ENCODE assay signal across 18 cellular contexts in the genomic region with DNA sequence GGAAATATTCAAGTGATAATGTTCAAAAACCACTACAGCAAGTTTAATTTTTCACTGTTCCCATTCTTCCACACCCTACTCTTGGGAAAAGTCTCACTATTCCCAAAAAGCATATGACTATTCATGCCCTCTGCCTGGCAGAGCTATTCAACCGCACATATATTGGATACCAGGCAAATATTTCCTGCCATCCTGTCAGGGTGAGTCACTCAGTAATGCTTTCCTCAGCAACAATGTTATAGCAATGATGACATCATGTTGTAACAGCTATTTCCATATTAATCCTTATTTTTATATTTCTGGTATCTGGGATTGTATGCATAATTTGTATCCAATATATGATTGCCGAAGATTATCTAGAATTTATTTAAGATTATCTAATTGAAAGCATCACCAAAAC.
A peak's percentile ranks its signal among the peaks of the same experiment; 100 is the strongest.
DNase-seq lines count a peak whose midpoint lies in the region; ATAC-seq, FAIRE-seq and TF ChIP-seq lines count a peak whose summit lies in the region.
"Had no signal": no experiment of that assay in that cellular context is flagged by ENCODE, and none has a peak within 500 bp of the region (broad histone marks: within the 10 kb centered on the region; RNA-seq: fewer than 3 reads in every experiment).

No MANE protein-coding gene starts in this region.

- peak overlapping the region; percentile 70 for H3K27ac Mint-ChIP-seq in astrocyte (ENCODE audit: unreplicated experiment)
- H3K27ac Mint-ChIP-seq in nephron progenitor cell, result no peak overlapping the region
- H3K27ac Mint-ChIP-seq: stimulated activated naive B cell treated with anti-CD40 and anti-IgM and Interleukin-4, amounts not matched to agents 10 μg/mL and 1 μg/mL and 100 μg/mL, for 72 hours had no signal

- no peak overlapping the region for H2AFZ ChIP-seq in astrocyte (ENCODE audit: low read depth, low read length)
- H2AFZ ChIP-seq: PC-9 had no signal

- H3K4me1 Mint-ChIP-seq in astrocyte (ENCODE audit: low read depth, unreplicated experiment), result peaks cover 1% of the 10 kb centered on the region
- H3K4me1 Mint-ChIP-seq in nephron progenitor cell, result no peaks in the 10 kb centered on the region
- H3K4me1 Mint-ChIP-seq: neural crest cell; stimulated activated naive B cell treated with anti-CD40 and anti-IgM and Interleukin-4, amounts not matched to agents 10 μg/mL and 1 μg/mL and 100 μg/mL, for 72 hours had no signal

- peak; percentile 52 for DNase-seq in A673 (ENCODE audit: low spot score)
- DNase-seq in HTR-8/SVneo (ENCODE audit: insufficient read length, low spot score), result peak; percentile 5
- peak; percentile 64 for DNase-seq in astrocyte (ENCODE audit: low read depth)
- DNase-seq in foreskin keratinocyte, result peak; percentile 32 to 73
- DNase-seq in nephron progenitor cell, result no peak
- no peak for DNase-seq in stimulated activated CD4-positive, alpha-beta T cell treated with anti-CD3 and anti-CD28 coated beads, Interleukin-2, amount 100 ng/mL, for 48 hours
- DNase-seq in activated T-cell treated with anti-CD3 and anti-CD28 coated beads for 4 hours, result no peak
- DNase-seq in left lobe of liver (ENCODE audit: low spot score), result no peak
- DNase-seq: activated naive CD4-positive, alpha-beta T cell treated with anti-CD3 and anti-CD28 coated beads, Interleukin-2, amount 50 U/mL, for 16 hours; Calu3; cerebellar nuclear complex; Kasumi-1; NCI-H1930; NCI-H526; PC-9; stimulated activated naive B cell treated with anti-CD40 and anti-IgM and Interleukin-4, amounts not matched to agents 10 μg/mL and 1 μg/mL and 100 μg/mL, for 72 hours had no signal

- no peaks in the 10 kb centered on the region for H3K4me1 ChIP-seq in A673 (ENCODE audit: insufficient read depth, low read length, poor library complexity, severe bottlenecking)
- peaks cover 10% of the 10 kb centered on the region for H3K4me1 ChIP-seq in astrocyte (ENCODE audit: insufficient read depth, low read length)
- peaks cover 2% of the 10 kb centered on the region for H3K4me1 ChIP-seq in foreskin keratinocyte

- no TSS peak for BruUV-seq in A673 (replicated peaks; lab: Mats Ljungman, UMichigan)

- H3K27me3 ChIP-seq in A673 (replicated peaks; ENCODE audit: insufficient read depth, low read depth, low read length, poor library complexity) (no peaks in the 10 kb centered on the region), astrocyte (ENCODE audit: insufficient read depth, low read length) (no peaks in the 10 kb centered on the region), foreskin keratinocyte (no peaks in the 10 kb centered on the region)

- H4K20me1 ChIP-seq in astrocyte (ENCODE audit: insufficient read depth, low read length), result no peaks in the 10 kb centered on the region

- H3K4me3 Mint-ChIP-seq in astrocyte (ENCODE audit: unreplicated experiment), result no peak overlapping the region
- H3K4me3 Mint-ChIP-seq in nephron progenitor cell, result no peak overlapping the region
- H3K4me3 Mint-ChIP-seq: neural crest cell; stimulated activated naive B cell treated with anti-CD40 and anti-IgM and Interleukin-4, amounts not matched to agents 10 μg/mL and 1 μg/mL and 100 μg/mL, for 72 hours had no signal

- no peak overlapping the region for H3K4me2 ChIP-seq in astrocyte (ENCODE audit: low read length)
- H3K4me2 ChIP-seq: PC-9 had no signal

- H3K9me3 ChIP-seq in A673 (ENCODE audit: low read depth, low read length, poor library complexity, severe bottlenecking) (no peaks in the 10 kb centered on the region), astrocyte (ENCODE audit: insufficient read depth, low read depth, low read length) (no peaks in the 10 kb centered on the region)

- intact Hi-C loops in A673 (cut with micrococcal nuclease; ENCODE audit: unreplicated experiment), result no loop called here

- peaks cover 2% of the 10 kb centered on the region for H3K27me3 Mint-ChIP-seq in astrocyte (ENCODE audit: low read depth, unreplicated experiment)
- peaks cover 7% of the 10 kb centered on the region for H3K27me3 Mint-ChIP-seq in nephron progenitor cell (ENCODE audit: low read depth, poor library complexity)
- H3K27me3 Mint-ChIP-seq: stimulated activated naive B cell treated with anti-CD40 and anti-IgM and Interleukin-4, amounts not matched to agents 10 μg/mL and 1 μg/mL and 100 μg/mL, for 72 hours had no signal

- FAIRE-seq in HTR-8/SVneo (lab: Jason Lieb, UNC) (no peak), astrocyte (lab: Jason Lieb, UNC) (no peak)
- FAIRE-seq: H1 had no signal

- no peaks in the 10 kb centered on the region for H3K79me2 ChIP-seq in astrocyte (ENCODE audit: insufficient read depth, low read length)

- H3K36me3 Mint-ChIP-seq in astrocyte (ENCODE audit: low read depth, unreplicated experiment) (no peaks in the 10 kb centered on the region), nephron progenitor cell (ENCODE audit: low read depth) (no peaks in the 10 kb centered on the region)
- H3K36me3 Mint-ChIP-seq: stimulated activated naive B cell treated with anti-CD40 and anti-IgM and Interleukin-4, amounts not matched to agents 10 μg/mL and 1 μg/mL and 100 μg/mL, for 72 hours had no signal

- POLR2A ChIA-PET in A673 (lab: Charles Lee; ENCODE audit: low non-redundant PET), result no interaction called here

- no peak for TF ChIP-seq CTCF in A673 (conservative IDR thresholded peaks at IDR 0.05; ENCODE audit: low read depth, low read length)
- TF ChIP-seq CTCF in astrocyte (IDR thresholded peaks at IDR 0.05; ENCODE audit: insufficient read depth, low read depth, low read length), result no peak
- TF ChIP-seq CTCF in foreskin keratinocyte (conservative IDR thresholded peaks at IDR 0.05), result no peak
- TF ChIP-seq CTCF in nephron progenitor cell (IDR thresholded peaks at IDR 0.05), result no peak

- ATAC-seq in foreskin keratinocyte, result peak; percentile 85
- ATAC-seq in left lobe of liver, result no peak
- ATAC-seq: stimulated activated naive B cell treated with anti-CD40 and anti-IgM and Interleukin-4, amounts not matched to agents 10 μg/mL and 1 μg/mL and 100 μg/mL, for 72 hours had no signal

- CTCF ChIA-PET in A673 (lab: Charles Lee), result no interaction called here

- no peak overlapping the region for H3K9ac ChIP-seq in astrocyte (ENCODE audit: low read length)

- H3K27ac ChIP-seq in A673 (ENCODE audit: low read depth, low read length, poor library complexity, severe bottlenecking) (no peak overlapping the region), astrocyte (ENCODE audit: low read depth, low read length) (no peak overlapping the region), foreskin keratinocyte (no peak overlapping the region)
- H3K27ac ChIP-seq: PC-9 had no signal

- H3K4me3 ChIP-seq in A673 (ENCODE audit: low read depth, low read length, poor library complexity, severe bottlenecking) (no peak overlapping the region), astrocyte (ENCODE audit: insufficient read depth, low read depth, low read length) (no peak overlapping the region)
- H3K4me3 ChIP-seq: PC-9 had no signal

- H3K36me3 ChIP-seq in A673 (ENCODE audit: insufficient read depth, low read length, poor library complexity, severe bottlenecking) (no peaks in the 10 kb centered on the region), astrocyte (ENCODE audit: insufficient read depth, low read length) (no peaks in the 10 kb centered on the region)

- H3K9me3 Mint-ChIP-seq in astrocyte (ENCODE audit: unreplicated experiment), result peaks cover 5% of the 10 kb centered on the region
- H3K9me3 Mint-ChIP-seq in nephron progenitor cell, result no peaks in the 10 kb centered on the region

Comparison
In these comparisons a context has a peak if more than half of its experiments do, and no peak if none do; other contexts are left out.
1. DNase-seq: peak in A673 (single experiment), HTR-8/SVneo (single experiment), astrocyte (single experiment) and foreskin keratinocyte (2 of 2); none in nephron progenitor cell (single experiment), stimulated activated CD4-positive, alpha-beta T cell treated with anti-CD3 and anti-CD28 coated beads, Interleukin-2, amount 100 ng/mL, for 48 hours (0 of 2), activated T-cell treated with anti-CD3 and anti-CD28 coated beads for 4 hours (single experiment) and left lobe of liver (single experiment).